Comparison of ENCODE assay signal across 27 cellular contexts in genomic region chr4:170428929-170429328, GRCh38.
"Had no signal": no experiment of that assay in that cellular context is flagged by ENCODE, and none has a peak within 500 bp of the region (broad histone marks: within the 10 kb centered on the region; RNA-seq: fewer than 3 reads in every experiment).

No MANE protein-coding gene starts in this region.

- H3K27me3 ChIP-seq: MG63 had no signal

- H3K9me3 Mint-ChIP-seq: activated B cell treated with CpG ODN at 0.5 μM for 24 hours; activated CD4-positive, alpha-beta T cell treated with anti-CD3 and anti-CD28 coated beads, Interleukin-2, amount 10 ng/mL, durations not matched to agents 24 days and 14 days had no signal

- DNase-seq: activated B cell treated with CpG ODN at 0.5 μM for 24 hours; activated CD4-positive, alpha-beta T cell treated with anti-CD3 and anti-CD28 coated beads for 1 hour; activated CD4-positive, alpha-beta T cell treated with anti-CD3 and anti-CD28 coated beads, Interleukin-2, amount 10 ng/mL, durations not matched to agents 24 days and 14 days; activated CD4-positive, alpha-beta T cell treated with anti-CD3 and anti-CD28 coated beads, Interleukin-2, amount 50 U/mL, for 48 hours; activated CD8-positive, alpha-beta memory T cell treated with anti-CD3 and anti-CD28 coated beads, Interleukin-2, amount 10 ng/mL, durations not matched to agents 7 days and 5 days; activated effector memory CD4-positive, alpha-beta T cell treated with anti-CD3 and anti-CD28 coated beads, Interleukin-2, amount 50 U/mL, for 16 hours; activated naive CD4-positive, alpha-beta T cell treated with Interleukin-2 at 50 U/mL for 16 hours; activated naive CD8-positive, alpha-beta T cell treated with anti-CD3 and anti-CD28 coated beads, Interleukin-2, amount 50 U/mL, for 24 hours; activated T-cell treated with anti-CD3 and anti-CD28 coated beads, Interleukin-2, amount 50 U/mL, for 24 hours; amniotic stem cell; MG63; MV-4-11; NCI-H1092 treated with DMSO at 0.1 percent for 48 hours; NCI-H1417 treated with DMSO at 0.1 percent for 48 hours; NCI-H1694; NCI-H2029; NCI-H2107; NCI-H345; NCI-H510A; NCI-H69; NK-92 treated with Interleukin-12 subunit alpha and Interleukin-12 subunit beta, amount 100 ng/mL, for 24 hours; PC-3; SIG-M5; T-helper 17 cell; T-helper 9 cell had no signal

- H3K36me3 Mint-ChIP-seq: activated CD8-positive, alpha-beta memory T cell treated with anti-CD3 and anti-CD28 coated beads, Interleukin-2, amount 10 ng/mL, durations not matched to agents 7 days and 5 days; activated naive CD4-positive, alpha-beta T cell treated with anti-CD3 and anti-CD28 coated beads, Interleukin-2, amount 50 U/mL, for 72 hours; brain had no signal

- H3K9me3 ChIP-seq: MG63 had no signal

- H3K36me3 ChIP-seq: MG63 had no signal

- H3K4me1 Mint-ChIP-seq: activated B cell treated with CpG ODN at 0.5 μM for 24 hours; activated CD4-positive, alpha-beta T cell treated with anti-CD3 and anti-CD28 coated beads, Interleukin-2, amount 10 ng/mL, durations not matched to agents 24 days and 14 days; activated CD8-positive, alpha-beta memory T cell treated with anti-CD3 and anti-CD28 coated beads, Interleukin-2, amount 10 ng/mL, durations not matched to agents 7 days and 5 days; activated naive CD8-positive, alpha-beta T cell treated with anti-CD3 and anti-CD28 coated beads, Interleukin-2, amount 50 U/mL, for 24 hours; T-helper 17 cell had no signal

- H3K4me3 Mint-ChIP-seq: activated B cell treated with CpG ODN at 0.5 μM for 24 hours; activated CD4-positive, alpha-beta T cell treated with anti-CD3 and anti-CD28 coated beads, Interleukin-2, amount 10 ng/mL, durations not matched to agents 24 days and 14 days; activated CD8-positive, alpha-beta memory T cell treated with anti-CD3 and anti-CD28 coated beads, Interleukin-2, amount 10 ng/mL, durations not matched to agents 7 days and 5 days; activated naive CD8-positive, alpha-beta T cell treated with anti-CD3 and anti-CD28 coated beads, Interleukin-2, amount 50 U/mL, for 24 hours; activated T-cell treated with anti-CD3 and anti-CD28 coated beads, Interleukin-2, amount 50 U/mL, for 24 hours; brain; T-helper 17 cell had no signal

- H3K27me3 Mint-ChIP-seq: activated B cell treated with CpG ODN at 0.5 μM for 24 hours; activated CD4-positive, alpha-beta T cell treated with anti-CD3 and anti-CD28 coated beads, Interleukin-2, amount 10 ng/mL, durations not matched to agents 24 days and 14 days; activated CD8-positive, alpha-beta memory T cell treated with anti-CD3 and anti-CD28 coated beads, Interleukin-2, amount 10 ng/mL, durations not matched to agents 7 days and 5 days; activated naive CD8-positive, alpha-beta T cell treated with anti-CD3 and anti-CD28 coated beads, Interleukin-2, amount 50 U/mL, for 24 hours; activated T-cell treated with anti-CD3 and anti-CD28 coated beads, Interleukin-2, amount 50 U/mL, for 24 hours; brain; T-helper 17 cell had no signal

- H3K4me3 ChIP-seq: MG63 had no signal

- H3K27ac Mint-ChIP-seq: activated B cell treated with CpG ODN at 0.5 μM for 24 hours; activated CD4-positive, alpha-beta T cell treated with anti-CD3 and anti-CD28 coated beads, Interleukin-2, amount 10 ng/mL, durations not matched to agents 24 days and 14 days; activated CD8-positive, alpha-beta memory T cell treated with anti-CD3 and anti-CD28 coated beads, Interleukin-2, amount 10 ng/mL, durations not matched to agents 7 days and 5 days; activated naive CD4-positive, alpha-beta T cell treated with anti-CD3 and anti-CD28 coated beads, Interleukin-2, amount 50 U/mL, for 72 hours; activated naive CD8-positive, alpha-beta T cell treated with anti-CD3 and anti-CD28 coated beads, Interleukin-2, amount 50 U/mL, for 24 hours; activated T-cell treated with anti-CD3 and anti-CD28 coated beads, Interleukin-2, amount 50 U/mL, for 24 hours; T-helper 17 cell had no signal
